18 cellular contexts compared by ENCODE assay signal in genomic region chr5:154517781-154518437, GRCh38. TPM values are rescaled to one million over a fixed set of nuclear protein-coding genes. Genes with fewer than 3 reads are reported as not detected.
A peak's percentile ranks its signal among the peaks of the same experiment; 100 is the strongest.
DNase-seq lines count a peak whose midpoint lies in the region; ATAC-seq, FAIRE-seq and TF ChIP-seq lines count a peak whose summit lies in the region.
"Had no signal": no experiment of that assay in that cellular context is flagged by ENCODE, and none has a peak within 500 bp of the region (broad histone marks: within the 10 kb centered on the region; RNA-seq: fewer than 3 reads in every experiment).

No MANE protein-coding gene starts in this region.

- FAIRE-seq in HepG2 (lab: Jason Lieb, UNC) (no peak), K562 (lab: Jason Lieb, UNC) (no peak)

- CTCF ChIA-PET in HepG2 (lab: Yijun Ruan, JAX; ENCODE audit: low intra/inter-chr PET ratio, low total read pairs) (no interaction called here), K562 (lab: Yijun Ruan, JAX; ENCODE audit: low intra/inter-chr PET ratio) (no interaction called here)

- H4K5ac ChIP-seq in mesendoderm (ENCODE audit: low read length) = no peak overlapping the region

- no peak overlapping the region for H3K27ac ChIP-seq in HepG2 (ENCODE audit: extremely low read length, insufficient read depth, low read length)
- H3K27ac ChIP-seq in right lobe of liver = no peak overlapping the region
- no peak overlapping the region for H3K27ac ChIP-seq in K562 (ENCODE audit: extremely low read depth, low read depth, low read length)
- H3K27ac ChIP-seq in mesendoderm (ENCODE audit: low read depth, low read length) = peak overlapping the region; percentile 36
- no peak overlapping the region for H3K27ac ChIP-seq in upper lobe of right lung
- no peak overlapping the region for H3K27ac ChIP-seq in psoas muscle
- H3K27ac ChIP-seq: 22Rv1; BLaER1 treated with 17β-estradiol and CSF1 and Interleukin-3, amounts not matched to agents 10 nM and 100 nM had no signal

- H2AK5ac ChIP-seq in mesendoderm (ENCODE audit: low read length) = peak overlapping the region; percentile 34

- H3K4me3 ChIP-seq in HepG2 (replicated peaks in 1 of 3; ENCODE audit: insufficient read depth in 1 of 3, low read depth in 2 of 3, low read length in 3 of 3) = no peak overlapping the region
- H3K4me3 ChIP-seq in right lobe of liver = no peak overlapping the region
- no peak overlapping the region for H3K4me3 ChIP-seq in K562
- H3K4me3 ChIP-seq in mesendoderm (ENCODE audit: low read length) = no peak overlapping the region
- H3K4me3 ChIP-seq in upper lobe of right lung = no peak overlapping the region
- H3K4me3 ChIP-seq in psoas muscle = no peak overlapping the region
- H3K4me3 ChIP-seq: BLaER1 treated with 17β-estradiol and CSF1 and Interleukin-3, amounts not matched to agents 10 nM and 100 nM; HAP-1 had no signal

- H3K79me1 ChIP-seq in mesendoderm (ENCODE audit: low read length) = no peaks in the 10 kb centered on the region

- H3K4me1 ChIP-seq in HepG2 (ENCODE audit: insufficient read depth, low read length) (no peaks in the 10 kb centered on the region), right lobe of liver (peaks cover 0 to 4% (median 2%) of the 10 kb centered on the region in 4 donors), K562 (replicated peaks in 1 of 2; ENCODE audit: control insufficient read depth in 2 of 2, insufficient read depth in 2 of 2, low read length in 2 of 2) (peaks cover 2 to 22% of the 10 kb centered on the region in 2 experiments; a peak in 4 of 5 replicates), mesendoderm (ENCODE audit: control insufficient read depth, low read depth, low read length) (peaks cover 19% of the 10 kb centered on the region), upper lobe of right lung (peaks cover 3% of the 10 kb centered on the region), psoas muscle (peaks cover 4% of the 10 kb centered on the region)
- H3K4me1 ChIP-seq: HAP-1 had no signal

- H4K20me1 ChIP-seq in HepG2 (ENCODE audit: insufficient read depth, low read length) = no peaks in the 10 kb centered on the region
- no peaks in the 10 kb centered on the region; the same call in 1 of the 2 replicates for H4K20me1 ChIP-seq in K562 (replicated peaks; ENCODE audit: control insufficient read depth, insufficient read depth, low read length)
- H4K20me1 ChIP-seq: BLaER1 treated with 17β-estradiol and CSF1 and Interleukin-3, amounts not matched to agents 10 nM and 100 nM had no signal

- H2AFZ ChIP-seq in HepG2 (ENCODE audit: low read length) (no peak overlapping the region), K562 (ENCODE audit: low read depth, low read length) (no peak overlapping the region)

- H4K8ac ChIP-seq in mesendoderm (ENCODE audit: low read depth, low read length) = no peak overlapping the region

- no peak for TF ChIP-seq RAD21 in HepG2 (CRISPR knock-in tag; IDR thresholded peaks at IDR 0.05)
- no peak for TF ChIP-seq RAD21 in K562 (CRISPR knock-in tag; conservative IDR thresholded peaks at IDR 0.05 in 1 of 2, IDR thresholded peaks at IDR 0.05 in 1 of 2)

- H3K36me3 ChIP-seq in HepG2 (replicated peaks in 1 of 2; ENCODE audit: control insufficient read depth in 1 of 2, insufficient read depth in 2 of 2, low read length in 2 of 2) (no peaks in the 10 kb centered on the region), right lobe of liver (no peaks in the 10 kb centered on the region), K562 (ENCODE audit: control insufficient read depth, insufficient read depth, low read length) (no peaks in the 10 kb centered on the region), mesendoderm (ENCODE audit: control insufficient read depth, insufficient read depth, low read length) (no peaks in the 10 kb centered on the region), upper lobe of right lung (no peaks in the 10 kb centered on the region), psoas muscle (ENCODE audit: insufficient read depth in 1 of 2, low read depth in 1 of 2) (no peaks in the 10 kb centered on the region)
- H3K36me3 ChIP-seq: BLaER1 treated with 17β-estradiol and CSF1 and Interleukin-3, amounts not matched to agents 10 nM and 100 nM; HAP-1 had no signal

- peaks cover 0 to 10% of the 10 kb centered on the region in 2 experiments; a peak in 1 of 5 replicates for H3K27me3 ChIP-seq in HepG2 (ENCODE audit: control insufficient read depth in 1 of 2, insufficient read depth in 2 of 2, low read length in 2 of 2)
- H3K27me3 ChIP-seq in right lobe of liver = no peaks in the 10 kb centered on the region
- H3K27me3 ChIP-seq in K562 (ENCODE audit: control insufficient read depth in 2 of 2, insufficient read depth in 2 of 2, low read length in 2 of 2) = peaks cover 16 to 43% of the 10 kb centered on the region in 2 experiments
- no peaks in the 10 kb centered on the region for H3K27me3 ChIP-seq in mesendoderm (ENCODE audit: insufficient read depth, low read length, poor library complexity)
- peaks cover 25% of the 10 kb centered on the region for H3K27me3 ChIP-seq in upper lobe of right lung
- peaks cover 0 to 7% (median 4%) of the 10 kb centered on the region in 3 donors for H3K27me3 ChIP-seq in psoas muscle (ENCODE audit: insufficient read depth in 3 of 3, low read length in 2 of 3)

- in situ Hi-C loops in HepG2 (cut with HindIII; ENCODE audit: extremely low pct_ligation_motif_present, low pct_unique_long_range_greater_than_20kb) (no loop called here), K562 (cut with MboI) (no loop called here)

- intact Hi-C loops in HepG2 (cut with micrococcal nuclease; ENCODE audit: unreplicated experiment) = no loop called here
- intact Hi-C loops in right lobe of liver (cut with DNase I) = no loop called here
- intact Hi-C loops in K562 (cut with micrococcal nuclease) = no loop called here
- intact Hi-C loops in upper lobe of right lung (cut with DNase I) = no loop called here
- intact Hi-C loops in psoas muscle (cut with DNase I) = loop anchor here in 1 of 2 donors (10.0 kb wide), 1 partner anchor 87 kb away; no protein-coding TSS in a partner anchor

- H3K18ac ChIP-seq in mesendoderm (ENCODE audit: low read length) = peak overlapping the region; percentile 1

- H3K9ac ChIP-seq in HepG2 (ENCODE audit: insufficient read depth, low read depth, low read length) = no peak overlapping the region
- H3K9ac ChIP-seq in K562 (ENCODE audit: insufficient read depth in 1 of 2, low read depth in 2 of 2, low read length in 2 of 2) = no peak overlapping the region; a peak in 1 of 4 replicates
- H3K9ac ChIP-seq in mesendoderm (ENCODE audit: low read length) = peak overlapping the region; percentile 46
- H3K9ac ChIP-seq: BLaER1 treated with 17β-estradiol and CSF1 and Interleukin-3, amounts not matched to agents 10 nM and 100 nM had no signal

- 21% methylated on average over 10 of the region's 10 CpGs for WGBS in HepG2 (ENCODE audit: low lambda C conversion rate)
- WGBS in right lobe of liver (ENCODE audit: insufficient coverage, low coverage, low lambda C conversion rate, missing lambda C conversion rate) = 68% methylated on average over 6 of the region's 10 CpGs
- WGBS in K562 (ENCODE audit: insufficient coverage, low coverage, missing lambda C conversion rate) = 21% methylated on average over 10 of the region's 10 CpGs
- no CpG with 5 or more reads among the region's 10 CpGs for WGBS in mesendoderm (ENCODE audit: extremely low coverage, insufficient coverage, low lambda C conversion rate)
- 84 to 86% (median 85%) methylated on average over 10 of the region's 10 CpGs for WGBS in psoas muscle, 3 donors

- ATAC-seq in HepG2 = no peak
- ATAC-seq in right lobe of liver = no peak
- ATAC-seq in K562 = no peak
- ATAC-seq in upper lobe of right lung = no peak
- ATAC-seq in psoas muscle = no peak
- ATAC-seq in GM21786 (IDR thresholded peaks at IDR 0.05; ENCODE audit: unreplicated experiment) = no peak
- ATAC-seq: CD8-positive, alpha-beta T cell had no signal

- H3K4me2 ChIP-seq in HepG2 (ENCODE audit: low read depth, low read length) = no peak overlapping the region
- no peak overlapping the region for H3K4me2 ChIP-seq in K562 (ENCODE audit: insufficient read depth, low read length)
- H3K4me2 ChIP-seq in mesendoderm (ENCODE audit: low read length) = no peak overlapping the region

- H3K23ac ChIP-seq in mesendoderm (ENCODE audit: low read length) = no peak overlapping the region

- DNase-seq in HepG2 (ENCODE audit: low spot score) (no peak), right lobe of liver (no peak), K562 (ENCODE audit: extremely low read depth in 1 of 4, low spot score in 3 of 4) (no peak), mesendoderm (peak; percentile 81), upper lobe of right lung (peak; percentile 12), psoas muscle (no peak), NCI-H1092 (lab: John Stamatoyannopoulos, UW) (no peak)
- DNase-seq: Calu3; CD8-positive, alpha-beta T cell; DMS79 treated with DMSO at 0.1 percent for 48 hours; GF-D8 had no signal

- H3K9me3 ChIP-seq in HepG2 (ENCODE audit: low read length) (no peaks in the 10 kb centered on the region), right lobe of liver (no peaks in the 10 kb centered on the region), K562 (replicated peaks; ENCODE audit: control insufficient read depth, insufficient read depth, low read depth, low read length) (no peaks in the 10 kb centered on the region), upper lobe of right lung (no peaks in the 10 kb centered on the region), psoas muscle (no peaks in the 10 kb centered on the region)
- H3K9me3 ChIP-seq: BLaER1 treated with 17β-estradiol and CSF1 and Interleukin-3, amounts not matched to agents 10 nM and 100 nM; HAP-1 had no signal

- peak overlapping the region; percentile 49 for H2BK120ac ChIP-seq in mesendoderm (ENCODE audit: low read depth, low read length)

- no peaks in the 10 kb centered on the region for H3K79me2 ChIP-seq in HepG2 (ENCODE audit: insufficient read depth, low read length)
- no peaks in the 10 kb centered on the region for H3K79me2 ChIP-seq in K562 (ENCODE audit: control insufficient read depth, insufficient read depth, low read length)
- H3K79me2 ChIP-seq in mesendoderm (ENCODE audit: control insufficient read depth, insufficient read depth, low read length) = no peaks in the 10 kb centered on the region

- no peaks in the 10 kb centered on the region for H3K9me1 ChIP-seq in K562 (ENCODE audit: control insufficient read depth, insufficient read depth, low read length)

- H2BK5ac ChIP-seq in mesendoderm (ENCODE audit: low read length) = peak overlapping the region; percentile 94

- H3K4ac ChIP-seq in mesendoderm (ENCODE audit: low read depth, low read length) = peak overlapping the region; percentile 76

- TF ChIP-seq POLR2A in HepG2 (IDR thresholded peaks at IDR 0.05; ENCODE audit: insufficient read depth in 1 of 2, low read depth in 2 of 2, low read length in 2 of 2) (no peak), right lobe of liver (IDR thresholded peaks at IDR 0.05) (no peak), K562 (conservative IDR thresholded peaks at IDR 0.05) (no peak)

- TF ChIP-seq CTCF in HepG2 (CRISPR knock-in tag; IDR thresholded peaks at IDR 0.05) = no peak
- no peak for TF ChIP-seq CTCF in right lobe of liver (IDR thresholded peaks at IDR 0.05)
- no peak for TF ChIP-seq CTCF in K562 (IDR thresholded peaks at IDR 0.05 in 2 of 3, conservative IDR thresholded peaks at IDR 0.05 in 1 of 3; ENCODE audit: insufficient read depth in 2 of 3, low read depth in 1 of 3, low read length in 3 of 3)
- TF ChIP-seq CTCF in upper lobe of right lung (IDR thresholded peaks at IDR 0.05) = no peak
- no peak for TF ChIP-seq CTCF in psoas muscle (IDR thresholded peaks at IDR 0.05)

- no TSS peak for BruUV-seq in HepG2 (replicated peaks; lab: Mats Ljungman, UMichigan)
- no TSS peak for BruUV-seq in K562 (replicated peaks; lab: Mats Ljungman, UMichigan)

- TF ChIP-seq EP300 in HepG2 (IDR thresholded peaks at IDR 0.05; ENCODE audit: low read depth in 2 of 2, low read length in 2 of 2) (no peak), HepG2 (CRISPR knock-in tag; IDR thresholded peaks at IDR 0.05; ENCODE audit: borderline replicate concordance) (no peak), K562 (IDR thresholded peaks at IDR 0.05; ENCODE audit: low read length) (no peak)

- peak overlapping the region; percentile 77 for H3K56ac ChIP-seq in mesendoderm (ENCODE audit: low read length)

- POLR2A ChIA-PET in HepG2 (lab: Yijun Ruan, JAX) (no interaction called here), K562 (lab: Yijun Ruan, JAX) (interaction anchor here (1.5 kb wide), 1 partner anchor 21 kb away, joined by 5 read pairs; no protein-coding TSS in a partner anchor)

- no peak overlapping the region for H2BK15ac ChIP-seq in mesendoderm (replicated peaks; ENCODE audit: low read depth)

RNA-seq across cellular contexts. Expression of gene HAND1, which starts 39.9 kb away (rescaled TPM):
- total RNA-seq in HepG2 (2016; rRNA removed; fragmentation: Illumina TruSeq; extraction: Trizol) (not detected in 2 replicates), right lobe of liver (not detected), K562 (2014; rRNA removed) (not detected in 2 replicates), K562 (2014; rRNA removed; fragmentation: Illumina TruSeq; extraction: Trizol) (not detected in 2 replicates), K562 (2015; rRNA removed; fragmentation: Illumina TruSeq; extraction: Trizol) (not detected in 2 replicates), K562 (2021) (not detected in 2 replicates), upper lobe of right lung (not detected), psoas muscle (not detected)
- total RNA-seq in HepG2 (2016; cell fraction: cytosol; rRNA removed; fragmentation: Illumina TruSeq; extraction: Trizol; ENCODE audit: low read depth) = not detected in 2 replicates
- total RNA-seq in HepG2 (2016; cell fraction: insoluble cytoplasmic fraction; rRNA removed; fragmentation: Illumina TruSeq; extraction: Trizol) = not detected in 2 replicates
- not detected in 2 replicates for total RNA-seq in HepG2 (2016; cell fraction: membrane; rRNA removed; fragmentation: Illumina TruSeq; extraction: Trizol)
- not detected in 2 replicates for total RNA-seq in HepG2 (2016; cell fraction: nucleus; rRNA removed; fragmentation: Illumina TruSeq; extraction: Trizol)
- polyA plus RNA-seq in HepG2 (2011; rRNA removed) (not detected in 2 replicates), K562 (2011; rRNA removed) (not detected in 2 replicates), K562 (2014; fragmentation: Illumina TruSeq; extraction: Trizol) (not detected in 2 replicates), K562 (2014; fragmentation: Nextera tagmentation; extraction: Ambion mirVana) (not detected), K562 (2014; rRNA removed) (not detected in 2 replicates), psoas muscle (not detected)
- not detected in 2 replicates for polyA plus RNA-seq in HepG2 (2011; cell fraction: cytosol; rRNA removed)
- polyA plus RNA-seq in HepG2 (2011; cell fraction: nucleus; rRNA removed) = not detected in 2 replicates
- polyA plus RNA-seq in HepG2 (2012) = not detected in 2 replicates
- not detected in 2 replicates for polyA plus RNA-seq in HepG2 (2016; cell fraction: cytosol; fragmentation: Illumina TruSeq; extraction: Trizol; ENCODE audit: low read depth)
- polyA plus RNA-seq in HepG2 (2016; cell fraction: insoluble cytoplasmic fraction; fragmentation: Illumina TruSeq; extraction: Trizol; ENCODE audit: low read depth) = not detected in 2 replicates
- polyA plus RNA-seq in HepG2 (2016; cell fraction: membrane; fragmentation: Illumina TruSeq; extraction: Trizol; ENCODE audit: low read depth) = not detected in 2 replicates
- polyA plus RNA-seq in HepG2 (2016; cell fraction: nucleus; fragmentation: Illumina TruSeq; extraction: Trizol; ENCODE audit: insufficient read depth, low read depth) = not detected in 2 replicates
- not detected in 2 replicates for polyA minus RNA-seq in HepG2 (2011; rRNA and poly(A)+ RNA removed; ENCODE audit: low replicate concordance)
- polyA minus RNA-seq in HepG2 (2011; cell fraction: cytosol; rRNA and poly(A)+ RNA removed) = not detected in 2 replicates
- polyA minus RNA-seq in HepG2 (2011; cell fraction: nucleus; rRNA and poly(A)+ RNA removed) = not detected in 2 replicates
- not detected in 2 replicates for total RNA-seq in K562 (2011; cell fraction: chromatin; rRNA removed; ENCODE audit: low replicate concordance)
- total RNA-seq in K562 (2011; cell fraction: nucleolus; rRNA removed) = not detected in 2 replicates
- not detected in 2 replicates for total RNA-seq in K562 (2011; cell fraction: nucleoplasm; rRNA removed)
- polyA plus RNA-seq in K562 (2011; cell fraction: cytosol; rRNA removed) = 0.03 TPM in 1 of 2 replicates, not detected in the other
- polyA plus RNA-seq in K562 (2011; cell fraction: nucleus; rRNA removed) = not detected in 2 replicates
- polyA plus RNA-seq in K562 (2012) = not detected in 2 replicates
- not detected in 2 replicates for polyA minus RNA-seq in K562 (2011; rRNA and poly(A)+ RNA removed)
- not detected in 2 replicates for polyA minus RNA-seq in K562 (2011; cell fraction: cytosol; rRNA and poly(A)+ RNA removed)
- polyA minus RNA-seq in K562 (2011; cell fraction: nucleus; rRNA and poly(A)+ RNA removed) = not detected in 2 replicates
- 0.94 TPM for polyA plus RNA-seq in mesendoderm (2013, experiment 1 of 2)
- polyA plus RNA-seq in mesendoderm (2013, experiment 2 of 2) = 0.81 TPM
- total RNA-seq: A673; Calu3; CD8-positive, alpha-beta T cell; H4 had no signal
- polyA plus RNA-seq: AG04450 had no signal

Comparison
In these comparisons a context has a peak if more than half of its experiments do, and no peak if none do; other contexts are left out.
1. DNase-seq: peak in mesendoderm (single experiment) and upper lobe of right lung (single experiment); none in HepG2 (single experiment), right lobe of liver (0 of 3), K562 (0 of 4), psoas muscle (0 of 2) and NCI-H1092 (single experiment).
2. Of the 241 proteins assayed by ChIP-seq in both HepG2 and K562: peak only in HepG2: none; only in K562: ADNP, CBX1, KDM1A, PTBP1 and ZFP36; in both: none; in neither: 236.